ENCODE assay signal across 1 cellular context in genomic region chr12:49342066-49342913, GRCh38.
TF ChIP-seq lines count a peak whose summit lies in the region.

No MANE protein-coding gene starts in this region.

TF ChIP-seq in K562, 482 proteins besides CTCF, POLR2A, EP300 and RAD21 (continued from another document and continues in another):
- TF ChIP-seq VEZF1 (CRISPR knock-in tag; IDR thresholded peaks at IDR 0.05): peak; percentile 71
- no peak for TF ChIP-seq MBD2 (IDR thresholded peaks at IDR 0.05; ENCODE audit: borderline replicate concordance, low read depth)
- peak; percentile 52 for TF ChIP-seq HNRNPLL (IDR thresholded peaks at IDR 0.05; ENCODE audit: low read depth, low read length, poor library complexity, severe bottlenecking)
- peak; percentile 95 for TF ChIP-seq XRCC5 (IDR thresholded peaks at IDR 0.05; ENCODE audit: low read depth, low read length)
- TF ChIP-seq RBFOX2 (IDR thresholded peaks at IDR 0.05; ENCODE audit: low read depth, low read length): peak; percentile 59
- peak; percentile 34 for TF ChIP-seq HMGN3 (IDR thresholded peaks at IDR 0.05; ENCODE audit: borderline replicate concordance, extremely low read depth, insufficient read length, low read depth, low read length)
- no peak for TF ChIP-seq RBM22 (IDR thresholded peaks at IDR 0.05; ENCODE audit: low read depth, low read length, poor library complexity, severe bottlenecking)
- TF ChIP-seq LCOR (CRISPR knock-in tag; IDR thresholded peaks at IDR 0.05): peak; percentile 53; the same call in 1 of the 2 replicates
- peak; percentile 68; the same call in 1 of the 2 replicates for TF ChIP-seq TARDBP (IDR thresholded peaks at IDR 0.05)
- TF ChIP-seq CREM (IDR thresholded peaks at IDR 0.05; ENCODE audit: low read depth): 0 out of 2 replicates have a peak, but pooled peaks have one; percentile 51
- TF ChIP-seq SOX6 (IDR thresholded peaks at IDR 0.05): peak; percentile 51; the same call in 1 of the 2 replicates
- TF ChIP-seq ZNF764 (CRISPR knock-in tag; IDR thresholded peaks at IDR 0.05; ENCODE audit: low read depth): no peak
- TF ChIP-seq JUND (IDR thresholded peaks at IDR 0.05; ENCODE audit: borderline replicate concordance, low read depth, low read length): peak; percentile 71
- TF ChIP-seq JUND (tag; IDR thresholded peaks at IDR 0.05; ENCODE audit: borderline replicate concordance, low read depth, low read length): no peak; the same call in 2 of the 3 replicates
- TF ChIP-seq NKRF (IDR thresholded peaks at IDR 0.05; ENCODE audit: borderline replicate concordance): no peak
- TF ChIP-seq MXI1 (IDR thresholded peaks at IDR 0.05; ENCODE audit: low read depth, low read length): no peak
- no peak for TF ChIP-seq IFI16 (CRISPR knock-in tag; IDR thresholded peaks at IDR 0.05)
- TF ChIP-seq KLF16 (IDR thresholded peaks at IDR 0.05): peak; percentile 79
- TF ChIP-seq CBX1 (IDR thresholded peaks at IDR 0.05; ENCODE audit: low read depth): peak; percentile 55; the same call in 1 of the 2 replicates
- TF ChIP-seq ESRRA (IDR thresholded peaks at IDR 0.05; ENCODE audit: borderline replicate concordance, low read depth): peak; percentile 42; the same call in 1 of the 2 replicates
- TF ChIP-seq FOXK2 (conservative IDR thresholded peaks at IDR 0.05 in 1 of 2, IDR thresholded peaks at IDR 0.05 in 1 of 2; ENCODE audit: low read depth in 2 of 2): no peak
- TF ChIP-seq HMG20B (CRISPR knock-in tag; IDR thresholded peaks at IDR 0.05): no peak
- no peak for TF ChIP-seq MLX (CRISPR knock-in tag; conservative IDR thresholded peaks at IDR 0.05)
- no peak for TF ChIP-seq ZNF609 (CRISPR knock-in tag; IDR thresholded peaks at IDR 0.05; ENCODE audit: borderline replicate concordance)
- TF ChIP-seq PHF8 (IDR thresholded peaks at IDR 0.05; ENCODE audit: borderline replicate concordance, low read length): no peak; the same call in 1 of the 2 replicates
- TF ChIP-seq ETV5 (CRISPR knock-in tag; IDR thresholded peaks at IDR 0.05; ENCODE audit: low read depth): peak; percentile 71; the same call in 1 of the 2 replicates
- TF ChIP-seq MYC (IDR thresholded peaks at IDR 0.05; ENCODE audit: low read depth, low read length): peak; percentile 59
- TF ChIP-seq MYC (CRISPR knock-in tag; IDR thresholded peaks at IDR 0.05; ENCODE audit: borderline replicate concordance, low read depth): no peak
- TF ChIP-seq PTTG1 (tag; IDR thresholded peaks at IDR 0.05; ENCODE audit: low read depth): no peak
- TF ChIP-seq ZNF12 (CRISPR knock-in tag; IDR thresholded peaks at IDR 0.05): 0 out of 2 replicates have a peak, but pooled peaks have one; percentile 33
- TF ChIP-seq GABPB1 (CRISPR knock-in tag; IDR thresholded peaks at IDR 0.05): peak; percentile 67
- no peak for TF ChIP-seq CBFA2T2 (conservative IDR thresholded peaks at IDR 0.05)
- peak; percentile 32; the same call in 1 of the 2 replicates for TF ChIP-seq ZNF592 (IDR thresholded peaks at IDR 0.05)
- TF ChIP-seq ZKSCAN3 (CRISPR knock-in tag; IDR thresholded peaks at IDR 0.05): no peak
- no peak for TF ChIP-seq ZNF253 (CRISPR knock-in tag; conservative IDR thresholded peaks at IDR 0.05)
- peak; percentile 14 for TF ChIP-seq SAP30 (IDR thresholded peaks at IDR 0.05; ENCODE audit: borderline replicate concordance, insufficient read depth, low read depth, low read length, poor library complexity, severe bottlenecking)
- no peak for TF ChIP-seq ELF1 (tag; IDR thresholded peaks at IDR 0.05)
- TF ChIP-seq EGR1 (conservative IDR thresholded peaks at IDR 0.05): 0 out of 2 replicates have a peak, but pooled peaks have one; percentile 2
- peak; percentile 39 for TF ChIP-seq E2F8 (IDR thresholded peaks at IDR 0.05; ENCODE audit: low read depth, partially characterized antibody)
- no peak for TF ChIP-seq ZNF133 (CRISPR knock-in tag; IDR thresholded peaks at IDR 0.05)
- no peak for TF ChIP-seq GMEB1 (CRISPR knock-in tag; IDR thresholded peaks at IDR 0.05)
- peak; percentile 76 for TF ChIP-seq BCOR (IDR thresholded peaks at IDR 0.05)
- TF ChIP-seq RCOR1 (IDR thresholded peaks at IDR 0.05; ENCODE audit: borderline replicate concordance in 1 of 2, low read depth in 2 of 2, low read length in 2 of 2): peak in 1 of 2 experiments; percentile 62; a peak in 1 of 4 replicates
- TF ChIP-seq NR4A1 (CRISPR knock-in tag; IDR thresholded peaks at IDR 0.05): no peak
- 0 out of 2 replicates have a peak, but pooled peaks have one; percentile 51 for TF ChIP-seq NR4A1 (tag; IDR thresholded peaks at IDR 0.05)
- TF ChIP-seq PTRF (tag; IDR thresholded peaks at IDR 0.05): no peak
- TF ChIP-seq MAZ (CRISPR knock-in tag; conservative IDR thresholded peaks at IDR 0.05 in 1 of 2, IDR thresholded peaks at IDR 0.05 in 1 of 2): peak; percentile 67 to 95; a peak in 3 of 4 replicates
